9 cellular contexts compared by ENCODE assay signal in genomic region chr20:6265204-6265904, GRCh38.
DNase-seq lines count a peak whose midpoint lies in the region; ATAC-seq and TF ChIP-seq lines count a peak whose summit lies in the region.
"Had no signal": no experiment of that assay in that cellular context is flagged by ENCODE, and none has a peak within 500 bp of the region (broad histone marks: within the 10 kb centered on the region; RNA-seq: fewer than 3 reads in every experiment).

No MANE protein-coding gene starts in this region.

- H4K20me1 ChIP-seq in hepatocyte (ENCODE audit: insufficient read depth, poor library complexity, severe bottlenecking): no peaks in the 10 kb centered on the region

- no peak overlapping the region for H3K27ac Mint-ChIP-seq in CD4-positive, alpha-beta memory T cell

- DNase-seq in DMS53 treated with DMSO at 0.1 percent for 48 hours (lab: John Stamatoyannopoulos, UW; ENCODE audit: unreplicated experiment) (peak; percentile 66), NAMALWA (ENCODE audit: low spot score) (peak; percentile 51), WERI-Rb-1 (no peak), hepatocyte (ENCODE audit: low spot score) (peak; percentile 74), posterior vena cava (ENCODE audit: low spot score) (no peak)
- no peak for DNase-seq in CD4-positive, alpha-beta memory T cell
- no peak for DNase-seq in activated naive CD4-positive, alpha-beta T cell treated with anti-CD3 and anti-CD28 coated beads, Interleukin-2, amount 50 U/mL, for 16 hours

- H3K27ac ChIP-seq in WERI-Rb-1 (no peak overlapping the region), hepatocyte (peak overlapping the region; percentile 18)
- H3K27ac ChIP-seq in CD4-positive, alpha-beta memory T cell (ENCODE audit: low read depth, low read length): no peak overlapping the region

- H3K36me3 ChIP-seq in WERI-Rb-1 (no peaks in the 10 kb centered on the region), hepatocyte (replicated peaks; ENCODE audit: insufficient read depth, low read depth) (no peaks in the 10 kb centered on the region)
- H3K36me3 ChIP-seq in CD4-positive, alpha-beta memory T cell (ENCODE audit: insufficient read depth, low read length): no peaks in the 10 kb centered on the region

- H3K27me3 Mint-ChIP-seq in CD4-positive, alpha-beta memory T cell: peaks cover 0 to 3% of the 10 kb centered on the region in 2 donors

- POLR2A ChIA-PET in CD4-positive, alpha-beta memory T cell (lab: Charles Lee; ENCODE audit: partially characterized antibody): no interaction called here

- no peak overlapping the region for H3K4me3 Mint-ChIP-seq in CD4-positive, alpha-beta memory T cell

- H3K36me3 Mint-ChIP-seq in CD4-positive, alpha-beta memory T cell: no peaks in the 10 kb centered on the region

- H3K9me2 ChIP-seq in hepatocyte (replicated peaks; ENCODE audit: insufficient read depth): no peaks in the 10 kb centered on the region

- TF ChIP-seq CTCF in WERI-Rb-1 (IDR thresholded peaks at IDR 0.05; ENCODE audit: low read depth, low read length) (0 out of 2 replicates have a peak, but pooled peaks have one; percentile 5), hepatocyte (IDR thresholded peaks at IDR 0.05; ENCODE audit: poor library complexity) (peak; percentile 83)

- H2AFZ ChIP-seq in hepatocyte: peak overlapping the region; percentile 22

- peak overlapping the region; percentile 9 for H3K4me2 ChIP-seq in hepatocyte

- peaks cover 0 to 2% (median 0%) of the 10 kb centered on the region in 4 donors for H3K4me1 Mint-ChIP-seq in CD4-positive, alpha-beta memory T cell

- H3K9me3 ChIP-seq in WERI-Rb-1 (ENCODE audit: severe bottlenecking): no peaks in the 10 kb centered on the region
- no peaks in the 10 kb centered on the region for H3K9me3 ChIP-seq in hepatocyte (ENCODE audit: low read depth)
- H3K9me3 ChIP-seq in CD4-positive, alpha-beta memory T cell (ENCODE audit: control insufficient read depth in 1 of 2, low read length in 2 of 2): no peaks in the 10 kb centered on the region
- H3K9me3 ChIP-seq: mucosa of descending colon had no signal

- no peaks in the 10 kb centered on the region for H3K79me2 ChIP-seq in hepatocyte

- intact Hi-C loops in posterior vena cava (cut with DNase I): loop anchor here in 1 of 2 donors (5.0 kb wide), 1 partner anchor 288 kb away; no protein-coding TSS in a partner anchor
- intact Hi-C loops in CD4-positive, alpha-beta memory T cell (cut with micrococcal nuclease): no loop called here

- ATAC-seq in HG02610 (IDR thresholded peaks at IDR 0.05; ENCODE audit: unreplicated experiment): no peak
- ATAC-seq: mucosa of descending colon had no signal

- H3K27me3 ChIP-seq in WERI-Rb-1 (ENCODE audit: insufficient read depth, low read depth, severe bottlenecking) (peaks cover 47% of the 10 kb centered on the region), hepatocyte (no peaks in the 10 kb centered on the region)
- no peaks in the 10 kb centered on the region for H3K27me3 ChIP-seq in CD4-positive, alpha-beta memory T cell (ENCODE audit: insufficient read depth, low read length)

- CTCF ChIA-PET in CD4-positive, alpha-beta memory T cell (lab: Charles Lee; ENCODE audit: partially characterized antibody): no interaction called here

- H3K9me3 Mint-ChIP-seq in CD4-positive, alpha-beta memory T cell: peaks cover 0 to 4% (median under 1%) of the 10 kb centered on the region in 8 donors

- WGBS in hepatocyte (ENCODE audit: low lambda C conversion rate, missing lambda C conversion rate): 54% methylated on average over 10 of the region's 10 CpGs

- no peaks in the 10 kb centered on the region for H3K4me1 ChIP-seq in hepatocyte (ENCODE audit: insufficient read depth)
- no peaks in the 10 kb centered on the region for H3K4me1 ChIP-seq in CD4-positive, alpha-beta memory T cell (ENCODE audit: insufficient read depth, low read length)

- H3K4me3 ChIP-seq in WERI-Rb-1 (ENCODE audit: low read depth, low read length) (no peak overlapping the region), hepatocyte (no peak overlapping the region)
- no peak overlapping the region for H3K4me3 ChIP-seq in CD4-positive, alpha-beta memory T cell (ENCODE audit: low read length in 2 of 2)
- H3K4me3 ChIP-seq: mucosa of descending colon had no signal

Comparison
In these comparisons a context has a peak if more than half of its experiments do, and no peak if none do; other contexts are left out.
1. DNase-seq: peak in DMS53 treated with DMSO at 0.1 percent for 48 hours (single experiment), NAMALWA (single experiment) and hepatocyte (single experiment); none in WERI-Rb-1 (single experiment), posterior vena cava (single experiment), CD4-positive, alpha-beta memory T cell (0 of 5) and activated naive CD4-positive, alpha-beta T cell treated with anti-CD3 and anti-CD28 coated beads, Interleukin-2, amount 50 U/mL, for 16 hours (single experiment).